Comparison of ENCODE assay signal across 30 cellular contexts in the genomic region with DNA sequence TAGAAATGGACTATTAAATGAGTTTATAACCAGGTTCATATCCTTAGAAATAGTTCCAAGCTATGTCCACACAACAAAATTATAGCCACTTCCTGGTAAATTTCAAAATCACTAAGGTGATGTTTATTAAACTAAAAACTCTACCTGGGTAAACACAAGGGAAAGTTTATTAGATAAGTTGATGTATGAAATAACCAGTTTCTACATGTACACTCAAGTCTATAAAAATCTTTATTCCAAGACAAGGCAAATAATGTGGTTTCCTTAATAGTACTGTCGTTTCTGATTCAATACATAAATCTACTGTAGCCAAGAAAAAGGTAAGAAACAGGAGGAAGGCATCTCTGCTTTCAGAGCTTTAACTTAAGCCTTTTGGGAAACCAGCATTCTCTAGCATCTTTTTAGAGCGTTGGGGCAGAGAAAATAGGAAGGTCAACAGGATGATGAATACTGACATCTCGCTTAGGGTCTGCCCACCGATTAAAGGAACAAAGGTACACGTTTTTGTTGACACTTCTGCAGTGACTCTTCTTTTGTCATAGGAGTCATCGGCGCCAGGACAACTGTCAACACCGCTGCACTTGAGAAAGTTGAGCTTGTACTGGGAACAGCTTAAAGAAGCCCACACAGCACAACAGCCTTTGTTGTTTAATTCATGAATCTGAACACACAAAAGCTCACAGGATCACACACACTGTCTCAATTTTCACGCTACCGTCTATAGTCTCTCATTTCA.
A peak's percentile ranks its signal among the peaks of the same experiment; 100 is the strongest.
DNase-seq lines count a peak whose midpoint lies in the region; ATAC-seq and TF ChIP-seq lines count a peak whose summit lies in the region.
"Had no signal": no experiment of that assay in that cellular context is flagged by ENCODE, and none has a peak within 500 bp of the region (broad histone marks: within the 10 kb centered on the region; RNA-seq: fewer than 3 reads in every experiment).

No MANE protein-coding gene starts in this region.

- no peak for ATAC-seq in right cardiac atrium
- ATAC-seq in GM19463 (IDR thresholded peaks at IDR 0.05; ENCODE audit: unreplicated experiment): no peak
- ATAC-seq: activated CD4-positive, CD25-positive, alpha-beta regulatory T cell treated with anti-CD3 and anti-CD28 coated beads, Interleukin-2, amount 50 U/mL, for 24 hours; K562; psoas muscle had no signal

- peaks cover 92% of the 10 kb centered on the region for H3K27me3 Mint-ChIP-seq in neural crest cell (ENCODE audit: low read depth)
- no peaks in the 10 kb centered on the region for H3K27me3 Mint-ChIP-seq in activated T-helper 2 cell treated with anti-CD3 and anti-CD28 coated beads, Interferon-gamma antibody, Interleukin-2, Interleukin-4, amounts not matched to agents 10 μg/mL and 5 μg/mL and 100 μg/mL, durations not matched to agents 14 hours and 24 hours and 36 hours (ENCODE audit: low read depth)

- H3K4me1 ChIP-seq in right cardiac atrium (ENCODE audit: control insufficient read depth, insufficient read depth, low read length): no peaks in the 10 kb centered on the region
- H3K4me1 ChIP-seq: BLaER1 treated with 17β-estradiol and CSF1 and Interleukin-3, amounts not matched to agents 10 nM and 100 nM; Caco-2; left ventricle myocardium inferior; psoas muscle; transverse colon had no signal

- H3K9me3 ChIP-seq in right cardiac atrium (ENCODE audit: control insufficient read depth, low read length): no peaks in the 10 kb centered on the region
- H3K9me3 ChIP-seq: Caco-2, psoas muscle, transverse colon had no signal

- intact Hi-C loops in right cardiac atrium (cut with DNase I): no loop called here
- intact Hi-C loops in activated T-helper 2 cell treated with anti-CD3 and anti-CD28 coated beads, Interferon-gamma antibody, Interleukin-2, Interleukin-4, amounts not matched to agents 10 μg/mL and 5 μg/mL and 100 μg/mL, durations not matched to agents 14 hours and 24 hours and 36 hours (cut with micrococcal nuclease): no loop called here

- H3K4me1 Mint-ChIP-seq in neural crest cell: peaks cover 19% of the 10 kb centered on the region
- H3K4me1 Mint-ChIP-seq in activated T-helper 2 cell treated with anti-CD3 and anti-CD28 coated beads, Interferon-gamma antibody, Interleukin-2, Interleukin-4, amounts not matched to agents 10 μg/mL and 5 μg/mL and 100 μg/mL, durations not matched to agents 14 hours and 24 hours and 36 hours (ENCODE audit: low read depth): no peaks in the 10 kb centered on the region
- H3K4me1 Mint-ChIP-seq: GM23338 had no signal

- 58% methylated on average over 10 of the region's 10 CpGs for WGBS in right cardiac atrium

- peak overlapping the region; percentile 0 for H3K4me3 Mint-ChIP-seq in neural crest cell
- no peak overlapping the region for H3K4me3 Mint-ChIP-seq in activated T-helper 2 cell treated with anti-CD3 and anti-CD28 coated beads, Interferon-gamma antibody, Interleukin-2, Interleukin-4, amounts not matched to agents 10 μg/mL and 5 μg/mL and 100 μg/mL, durations not matched to agents 14 hours and 24 hours and 36 hours (ENCODE audit: low read depth)
- H3K4me3 Mint-ChIP-seq: GM23338, HFFc6 had no signal

- TF ChIP-seq CTCF in C4-2B (conservative IDR thresholded peaks at IDR 0.05) (no peak), neural crest cell (conservative IDR thresholded peaks at IDR 0.05) (no peak)

- H3K4me3 ChIP-seq in right cardiac atrium (ENCODE audit: low read length): no peak overlapping the region
- H3K4me3 ChIP-seq: BLaER1 treated with 17β-estradiol and CSF1 and Interleukin-3, amounts not matched to agents 10 nM and 100 nM; GM23338; K562; PC-9; SK-N-MC had no signal

- DNase-seq in DMS53 treated with DMSO at 0.1 percent for 48 hours (lab: John Stamatoyannopoulos, UW; ENCODE audit: unreplicated experiment) (peak; percentile 41), NCI-H748 treated with DMSO at 0.1 percent for 48 hours (lab: John Stamatoyannopoulos, UW) (peak; percentile 69), neural crest cell (ENCODE audit: low read depth, low spot score) (no peak), right cardiac atrium (no peak)
- DNase-seq in activated T-helper 2 cell treated with anti-CD3 and anti-CD28 coated beads, Interferon-gamma antibody, Interleukin-2, Interleukin-4, amounts not matched to agents 10 μg/mL and 5 μg/mL and 100 μg/mL, durations not matched to agents 14 hours and 24 hours and 36 hours (ENCODE audit: low spot score): no peak
- DNase-seq: activated CD4-positive, alpha-beta T cell treated with anti-CD3 and anti-CD28 coated beads, Interleukin-2, amount 50 U/mL, for 48 hours; activated naive CD4-positive, alpha-beta T cell treated with Interleukin-2 at 50 U/mL for 16 hours; Caco-2; caudate nucleus; effector memory CD4-positive, alpha-beta T cell; glutamatergic neuron; HFFc6; islet precursor cell; left ventricle myocardium inferior; NCI-H1092 treated with DMSO at 0.1 percent for 48 hours; NCI-H2081; NCI-H446; psoas muscle; stimulated activated CD4-positive, alpha-beta T cell treated with anti-CD3 and anti-CD28 coated beads, Interleukin-15, amount 100 ng/mL, for 24 hours; stimulated activated CD4-positive, alpha-beta T cell treated with anti-CD3 and anti-CD28 coated beads, Interleukin-4, amount 100 ng/mL, for 4 hours; transverse colon had no signal

- H3K9me3 Mint-ChIP-seq in neural crest cell: no peaks in the 10 kb centered on the region
- H3K9me3 Mint-ChIP-seq in activated T-helper 2 cell treated with anti-CD3 and anti-CD28 coated beads, Interferon-gamma antibody, Interleukin-2, Interleukin-4, amounts not matched to agents 10 μg/mL and 5 μg/mL and 100 μg/mL, durations not matched to agents 14 hours and 24 hours and 36 hours: no peaks in the 10 kb centered on the region
- H3K9me3 Mint-ChIP-seq: GM23338 had no signal

- H3K36me3 Mint-ChIP-seq in neural crest cell (ENCODE audit: low read depth): no peaks in the 10 kb centered on the region
- H3K36me3 Mint-ChIP-seq in activated T-helper 2 cell treated with anti-CD3 and anti-CD28 coated beads, Interferon-gamma antibody, Interleukin-2, Interleukin-4, amounts not matched to agents 10 μg/mL and 5 μg/mL and 100 μg/mL, durations not matched to agents 14 hours and 24 hours and 36 hours (ENCODE audit: low read depth): no peaks in the 10 kb centered on the region

- no peak overlapping the region for H3K27ac Mint-ChIP-seq in neural crest cell (ENCODE audit: unreplicated experiment)
- no peak overlapping the region for H3K27ac Mint-ChIP-seq in activated T-helper 2 cell treated with anti-CD3 and anti-CD28 coated beads, Interferon-gamma antibody, Interleukin-2, Interleukin-4, amounts not matched to agents 10 μg/mL and 5 μg/mL and 100 μg/mL, durations not matched to agents 14 hours and 24 hours and 36 hours
- H3K27ac Mint-ChIP-seq: GM23338, HFFc6 had no signal

- H3K27ac ChIP-seq in C4-2B (peak overlapping the region; percentile 93), right cardiac atrium (ENCODE audit: low read length) (no peak overlapping the region)
- H3K27ac ChIP-seq: BLaER1 treated with 17β-estradiol and CSF1 and Interleukin-3, amounts not matched to agents 10 nM and 100 nM; coronary artery; left ventricle myocardium inferior; PC-9; psoas muscle; SK-N-MC; transverse colon had no signal

- no peaks in the 10 kb centered on the region for H3K27me3 ChIP-seq in right cardiac atrium (ENCODE audit: control insufficient read depth, insufficient read depth)
- H3K27me3 ChIP-seq: BLaER1 treated with 17β-estradiol and CSF1 and Interleukin-3, amounts not matched to agents 10 nM and 100 nM; transverse colon had no signal

Comparison
In these comparisons a context has a peak if more than half of its experiments do, and no peak if none do; other contexts are left out.
1. DNase-seq: peak in DMS53 treated with DMSO at 0.1 percent for 48 hours (single experiment) and NCI-H748 treated with DMSO at 0.1 percent for 48 hours (single experiment); none in neural crest cell (single experiment), right cardiac atrium (0 of 3) and activated T-helper 2 cell treated with anti-CD3 and anti-CD28 coated beads, Interferon-gamma antibody, Interleukin-2, Interleukin-4, amounts not matched to agents 10 μg/mL and 5 μg/mL and 100 μg/mL, durations not matched to agents 14 hours and 24 hours and 36 hours (single experiment).